In the genomic region with DNA sequence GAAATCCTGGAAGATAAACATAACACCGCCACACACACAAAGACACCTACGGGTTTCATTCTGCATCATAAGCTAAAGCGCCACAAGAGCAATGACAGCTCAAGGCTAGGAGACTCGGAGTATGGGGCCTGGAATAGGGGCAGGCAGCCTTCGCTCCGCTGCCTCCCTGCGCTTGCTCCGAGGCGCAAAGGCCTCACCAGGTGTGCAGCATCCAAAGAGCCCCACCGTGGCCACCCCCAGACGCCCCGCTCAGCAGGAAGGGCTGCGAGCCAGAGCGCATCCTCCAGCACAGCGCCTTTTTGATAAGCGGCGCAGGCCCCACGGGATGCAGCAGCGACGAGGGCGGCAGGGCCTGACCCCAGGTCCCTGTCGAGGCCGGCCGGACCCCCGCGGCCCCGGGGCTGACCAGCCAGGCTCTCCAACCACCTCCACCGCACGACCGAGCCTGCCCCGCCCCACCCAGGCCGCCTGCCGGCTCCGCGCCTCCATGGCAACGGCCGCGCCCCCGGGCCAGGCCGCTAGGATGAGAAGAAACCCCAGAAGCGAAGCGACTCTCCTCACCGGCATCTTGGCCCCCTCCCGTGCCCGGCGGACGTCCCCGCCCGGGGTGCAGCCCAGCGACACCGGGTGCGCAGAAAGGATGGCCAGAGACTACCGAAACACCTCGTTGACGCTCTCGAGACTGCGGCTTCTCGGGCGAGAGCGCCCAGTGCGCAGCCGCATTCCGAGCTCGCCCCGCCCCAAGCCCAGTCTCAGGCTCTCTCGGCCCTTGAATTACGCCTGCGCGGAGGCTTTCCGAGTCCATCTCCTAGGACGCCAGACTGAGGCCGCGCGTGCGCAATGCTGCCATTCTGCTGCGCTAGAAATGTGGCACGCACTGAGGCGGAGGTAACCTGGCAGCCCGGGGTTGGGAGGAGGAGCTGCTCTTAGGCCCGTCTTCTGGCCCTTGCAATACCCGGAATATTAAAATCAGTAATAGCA, we compare ENCODE assay signal across 8 cellular contexts. TPM values are rescaled to one million over a fixed set of nuclear protein-coding genes. Genes with fewer than 3 reads are reported as not detected.
A peak's percentile ranks its signal among the peaks of the same experiment; 100 is the strongest.
DNase-seq lines count a peak whose midpoint lies in the region; ATAC-seq and TF ChIP-seq lines count a peak whose summit lies in the region.

A gene (minus strand): TSS at position 694 of the 981 bp plus-strand sequence. CDS start 127 bp downstream, at position 567.

- TF ChIP-seq CTCF in epithelial cell of proximal tubule (conservative IDR thresholded peaks at IDR 0.05; ENCODE audit: low read depth, low read length) = no peak

- no peaks in the 10 kb centered on the region for H3K36me3 Mint-ChIP-seq in IgD-negative memory B cell

- peak within 1 kb of the TSS; percentile 75 to 97 (median 93) for H3K27ac Mint-ChIP-seq in IgD-negative memory B cell

- H3K4me1 Mint-ChIP-seq in IgD-negative memory B cell = peaks cover 7 to 18% (median 11%) of the 10 kb centered on the region in 3 donors

- peak within 1 kb of the TSS; percentile 92 to 97 (median 96) for H3K4me3 Mint-ChIP-seq in IgD-negative memory B cell

- H3K4me3 ChIP-seq in epithelial cell of proximal tubule (ENCODE audit: low read depth, low read length) = peak within 1 kb of the TSS; percentile 97

- ATAC-seq in GM21529 (IDR thresholded peaks at IDR 0.05; ENCODE audit: unreplicated experiment) = peak; percentile 91

- H3K27me3 Mint-ChIP-seq in IgD-negative memory B cell = peaks cover 2% of the 10 kb centered on the region

- H3K9me3 Mint-ChIP-seq in IgD-negative memory B cell = no peaks in the 10 kb centered on the region

- DNase-seq in DMS153 (lab: John Stamatoyannopoulos, UW) (peak; percentile 80), OCI-M2 (lab: John Stamatoyannopoulos, UW; ENCODE audit: unreplicated experiment) (peak; percentile 76), activated T-cell treated with anti-CD3 and anti-CD28 coated beads for 4 hours (peak; percentile 97), epithelial cell of proximal tubule (ENCODE audit: low read depth) (peak; percentile 61), mucosa of gallbladder (ENCODE audit: low spot score) (peak; percentile 98)
- peak; percentile 97 to 98 for DNase-seq in stimulated activated CD8-positive, alpha-beta memory T cell treated with anti-CD3 and anti-CD28 coated beads, Interleukin-4, amount 100 ng/mL, for 4 hours (ENCODE audit: low read depth in 2 of 2, low spot score in 1 of 2)

RNA-seq across cellular contexts. Expression of the gene that starts here (rescaled TPM):
- polyA plus RNA-seq in IgD-negative memory B cell = 11.1 TPM
- 5.4 and 7.6 TPM in 2 replicates for total RNA-seq in epithelial cell of proximal tubule
- total RNA-seq in mucosa of gallbladder = 15.5 TPM

Comparison
In these comparisons a context has a peak if more than half of its experiments do, and no peak if none do; other contexts are left out.
1. Peak in every context shown above with its lines: DNase-seq, ATAC-seq and H3K4me3 ChIP-seq.